Comparison of ENCODE assay signal across 10 cellular contexts in the genomic region with DNA sequence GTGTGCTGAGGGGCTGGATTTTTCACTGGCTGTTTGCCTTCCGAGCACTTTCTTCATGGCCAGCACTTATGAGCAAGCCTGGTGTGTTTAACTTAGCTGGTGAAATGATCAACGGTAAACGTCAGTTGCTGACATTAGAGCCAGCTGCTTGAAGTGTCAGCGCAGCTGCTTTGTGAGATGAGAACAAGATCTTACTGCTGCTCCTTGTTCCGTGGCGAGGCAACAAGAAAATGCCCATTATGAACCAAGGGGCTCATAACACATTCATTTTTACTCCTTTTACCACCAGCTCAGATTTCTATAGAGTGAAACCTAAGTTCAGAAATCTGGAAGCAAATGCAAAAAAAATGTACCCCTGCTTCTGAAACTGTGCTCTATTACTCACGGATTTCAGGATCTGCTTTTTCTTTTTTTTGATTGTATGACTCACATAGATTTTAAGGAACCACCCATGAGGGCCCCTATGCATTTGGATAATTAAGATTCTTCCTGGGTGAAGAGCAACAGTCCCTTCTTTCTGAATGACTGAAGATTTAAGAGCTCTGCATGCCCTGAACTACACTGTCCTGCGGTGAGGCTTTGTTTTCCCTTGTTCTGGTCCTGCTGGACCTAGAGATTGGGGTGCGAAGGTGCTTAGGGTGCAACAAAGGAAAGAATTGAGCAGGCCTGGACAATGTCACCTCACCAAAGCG.
DNase-seq lines count a peak whose midpoint lies in the region; ATAC-seq and TF ChIP-seq lines count a peak whose summit lies in the region.
"Had no signal": no experiment of that assay in that cellular context is flagged by ENCODE, and none has a peak within 500 bp of the region (broad histone marks: within the 10 kb centered on the region; RNA-seq: fewer than 3 reads in every experiment).

No MANE protein-coding gene starts in this region.

- H3K27ac Mint-ChIP-seq in endodermal cell (no peak overlapping the region), neural crest cell (ENCODE audit: unreplicated experiment) (peak overlapping the region; percentile 87)
- H3K27ac Mint-ChIP-seq: activated B cell treated with CpG ODN at 0.5 μM for 24 hours had no signal

- H3K9me3 Mint-ChIP-seq in endodermal cell (no peaks in the 10 kb centered on the region), neural crest cell (peaks cover 4% of the 10 kb centered on the region)
- H3K9me3 Mint-ChIP-seq: activated B cell treated with CpG ODN at 0.5 μM for 24 hours had no signal

- H3K9ac ChIP-seq in endodermal cell (ENCODE audit: extremely low read depth, low read length, poor library complexity, severe bottlenecking): no peak overlapping the region

- TF ChIP-seq CTCF in endodermal cell (conservative IDR thresholded peaks at IDR 0.05) (no peak), neural crest cell (conservative IDR thresholded peaks at IDR 0.05) (no peak)

- H3K4me1 Mint-ChIP-seq in endodermal cell (peaks cover 16% of the 10 kb centered on the region), neural crest cell (peaks cover 24% of the 10 kb centered on the region)

- H3K4me1 ChIP-seq in endodermal cell (ENCODE audit: control insufficient read depth, insufficient read depth, low read length): peaks cover 10% of the 10 kb centered on the region

- H3K27ac ChIP-seq in endodermal cell (ENCODE audit: low read depth, low read length): peak overlapping the region; percentile 83

- ATAC-seq in activated CD4-positive, CD25-positive, alpha-beta regulatory T cell treated with anti-CD3 and anti-CD28 coated beads, Interleukin-2, amount 50 U/mL, for 24 hours: peak; percentile 36 to 37
- ATAC-seq in GM18867 (IDR thresholded peaks at IDR 0.05; ENCODE audit: unreplicated experiment) (no peak), HG03460 (IDR thresholded peaks at IDR 0.05; ENCODE audit: unreplicated experiment) (no peak)

- H3K36me3 Mint-ChIP-seq in endodermal cell (ENCODE audit: low read depth) (no peaks in the 10 kb centered on the region), neural crest cell (ENCODE audit: low read depth) (no peaks in the 10 kb centered on the region)

- H3K27me3 ChIP-seq in endodermal cell (ENCODE audit: control insufficient read depth, insufficient read depth, low read length, poor library complexity, severe bottlenecking): no peaks in the 10 kb centered on the region

- 34 to 51% methylated on average over 7 to 10 of the region's 10 CpGs for WGBS in endodermal cell (ENCODE audit: insufficient coverage in 1 of 2, insufficient read length in 1 of 2), 2 experiments

- H3K4me3 Mint-ChIP-seq in endodermal cell (no peak overlapping the region), neural crest cell (peak overlapping the region; percentile 52)
- H3K4me3 Mint-ChIP-seq: activated B cell treated with CpG ODN at 0.5 μM for 24 hours had no signal

- H3K27me3 Mint-ChIP-seq in endodermal cell (ENCODE audit: insufficient read depth) (no peaks in the 10 kb centered on the region), neural crest cell (ENCODE audit: low read depth) (peaks cover 21% of the 10 kb centered on the region)

- H3K4me3 ChIP-seq in endodermal cell (ENCODE audit: low read length): no peak overlapping the region

- DNase-seq in activated CD4-positive, CD25-positive, alpha-beta regulatory T cell (lab: John Stamatoyannopoulos, UW): no peak
- peak; percentile 81 for DNase-seq in NCI-H69 (lab: John Stamatoyannopoulos, UW)
- peak; percentile 72 for DNase-seq in endodermal cell
- no peak for DNase-seq in neural crest cell (ENCODE audit: low read depth, low spot score)
- no peak for DNase-seq in amygdala (lab: John Stamatoyannopoulos, UW)
- DNase-seq: activated B cell treated with CpG ODN at 0.5 μM for 24 hours had no signal

- H3K9me3 ChIP-seq in endodermal cell (ENCODE audit: control insufficient read depth, low read length): peaks cover 6% of the 10 kb centered on the region
- H3K9me3 ChIP-seq: Caco-2 had no signal

- H3K36me3 ChIP-seq in endodermal cell (ENCODE audit: control insufficient read depth, insufficient read depth, low read length): no peaks in the 10 kb centered on the region

Comparison
In these comparisons a context has a peak if more than half of its experiments do, and no peak if none do; other contexts are left out.
1. ATAC-seq: peak in activated CD4-positive, CD25-positive, alpha-beta regulatory T cell treated with anti-CD3 and anti-CD28 coated beads, Interleukin-2, amount 50 U/mL, for 24 hours (2 of 2); none in GM18867 (single experiment) and HG03460 (single experiment).
2. DNase-seq: peak in NCI-H69 (single experiment) and endodermal cell (single experiment); none in activated CD4-positive, CD25-positive, alpha-beta regulatory T cell (0 of 4), neural crest cell (single experiment) and amygdala (0 of 56).